In the genomic region with DNA sequence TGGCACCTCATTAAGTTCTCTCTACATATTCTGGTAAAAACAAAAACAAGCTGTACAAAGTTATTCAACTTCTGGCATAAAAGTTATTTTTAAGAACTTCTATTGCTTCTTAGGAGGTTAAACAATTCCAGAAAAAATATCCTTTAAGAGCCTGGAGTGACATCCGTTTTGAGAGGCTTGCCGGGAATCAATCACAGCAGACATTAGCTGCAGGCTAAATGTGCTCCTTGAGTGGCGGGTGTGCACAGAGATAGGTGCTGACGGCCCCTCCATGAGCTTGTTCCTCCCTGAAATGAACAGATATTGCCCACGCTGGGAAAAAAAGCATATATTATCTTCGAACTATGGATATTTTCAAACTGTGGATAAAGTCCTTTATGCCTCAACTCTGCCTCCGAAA, we compare ENCODE assay signal across 20 cellular contexts.
"Had no signal": no experiment of that assay in that cellular context is flagged by ENCODE, and none has a peak within 500 bp of the region (broad histone marks: within the 10 kb centered on the region; RNA-seq: fewer than 3 reads in every experiment).

No MANE protein-coding gene starts in this region.

- H3K4me1 Mint-ChIP-seq: naive thymus-derived CD4-positive, alpha-beta T cell; stimulated activated effector memory CD8-positive, alpha-beta T cell treated with anti-CD3 and anti-CD28 coated beads, Interleukin-12 subunit alpha, Interleukin-12 subunit beta, amount 100 ng/mL, for 72 hours had no signal

- DNase-seq: islet precursor cell; left ventricle myocardium inferior; mesendoderm; midbrain; mucosa of descending colon; naive thymus-derived CD4-positive, alpha-beta T cell; occipital lobe; ovary; right lobe of liver; stimulated activated CD4-positive, alpha-beta T cell treated with anti-CD3 and anti-CD28 coated beads, Interleukin-15, amount 100 ng/mL, for 24 hours; stimulated activated CD4-positive, alpha-beta T cell treated with anti-CD3 and anti-CD28 coated beads, Interleukin-2, amount 100 ng/mL, for 24 hours; stimulated activated CD4-positive, alpha-beta T cell treated with anti-CD3 and anti-CD28 coated beads, Interleukin-4, amount 100 ng/mL, for 24 hours; stimulated activated naive CD4-positive, alpha-beta T cell; uterus had no signal

- H3K27me3 Mint-ChIP-seq: naive thymus-derived CD4-positive, alpha-beta T cell; natural killer cell treated with Interleukin-12 subunit alpha and Interleukin-12 subunit beta and Interleukin-15 and Interleukin-18, amount 100 ng/mL, for 72 hours; progenitor cell of endocrine pancreas; stimulated activated naive CD8-positive, alpha-beta T cell treated with anti-CD3 and anti-CD28 coated beads, Interleukin-15, Interleukin-2, amounts not matched to agents 100 ng/mL and 50 ng/mL, for 24 hours had no signal

- H3K27ac Mint-ChIP-seq: naive thymus-derived CD4-positive, alpha-beta T cell; natural killer cell treated with Interleukin-12 subunit alpha and Interleukin-12 subunit beta and Interleukin-15 and Interleukin-18, amount 100 ng/mL, for 72 hours; progenitor cell of endocrine pancreas; stimulated activated effector memory CD8-positive, alpha-beta T cell treated with anti-CD3 and anti-CD28 coated beads, Interleukin-12 subunit alpha, Interleukin-12 subunit beta, amount 100 ng/mL, for 72 hours; stimulated activated naive CD8-positive, alpha-beta T cell treated with anti-CD3 and anti-CD28 coated beads, Interleukin-15, Interleukin-2, amounts not matched to agents 100 ng/mL and 50 ng/mL, for 24 hours; type B pancreatic cell had no signal

- H3K36me3 Mint-ChIP-seq: stimulated activated effector memory CD8-positive, alpha-beta T cell treated with anti-CD3 and anti-CD28 coated beads, Interleukin-12 subunit alpha, Interleukin-12 subunit beta, amount 100 ng/mL, for 72 hours; type B pancreatic cell had no signal

- H3K4me3 Mint-ChIP-seq: naive thymus-derived CD4-positive, alpha-beta T cell; natural killer cell treated with Interleukin-12 subunit alpha and Interleukin-12 subunit beta and Interleukin-15 and Interleukin-18, amount 100 ng/mL, for 72 hours; neural crest cell; stimulated activated effector memory CD8-positive, alpha-beta T cell treated with anti-CD3 and anti-CD28 coated beads, Interleukin-12 subunit alpha, Interleukin-12 subunit beta, amount 100 ng/mL, for 72 hours; stimulated activated naive CD8-positive, alpha-beta T cell treated with anti-CD3 and anti-CD28 coated beads, Interleukin-15, Interleukin-2, amounts not matched to agents 100 ng/mL and 50 ng/mL, for 24 hours; type B pancreatic cell had no signal
